ENCODE assay signal across 9 cellular contexts in the genomic region with DNA sequence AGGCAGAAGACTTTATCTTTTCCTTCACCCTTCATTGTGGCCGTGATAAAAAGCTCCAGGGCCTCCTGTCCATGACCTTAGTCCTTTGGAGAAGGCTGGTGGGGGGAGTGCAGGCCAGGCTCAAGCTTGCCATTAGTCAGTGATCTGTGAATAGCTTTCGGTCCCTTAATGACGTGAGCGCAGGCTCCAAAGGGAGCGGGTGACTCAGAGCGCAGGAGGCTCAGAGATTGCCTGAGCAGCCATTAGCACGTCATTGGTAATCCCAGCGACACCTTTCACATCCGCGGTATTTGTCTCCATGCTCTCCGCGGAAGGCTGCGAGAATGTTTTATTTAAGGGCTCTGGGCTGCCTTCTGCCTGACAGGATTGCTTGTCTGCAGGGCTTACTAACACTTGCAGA.
A peak's percentile ranks its signal among the peaks of the same experiment; 100 is the strongest.
DNase-seq lines count a peak whose midpoint lies in the region; ATAC-seq and TF ChIP-seq lines count a peak whose summit lies in the region.
"Had no signal": no experiment of that assay in that cellular context is flagged by ENCODE, and none has a peak within 500 bp of the region (broad histone marks: within the 10 kb centered on the region; RNA-seq: fewer than 3 reads in every experiment).

No MANE protein-coding gene starts in this region.

- peaks cover 7 to 16% of the 10 kb centered on the region in 2 donors for H3K4me1 ChIP-seq in thoracic aorta (ENCODE audit: control insufficient read depth in 1 of 2, low read depth in 2 of 2)

- no peaks in the 10 kb centered on the region for H3K27me3 ChIP-seq in thoracic aorta (replicated peaks; ENCODE audit: insufficient read depth)

- no peak for TF ChIP-seq CTCF in thoracic aorta (IDR thresholded peaks at IDR 0.05)
- TF ChIP-seq CTCF in natural killer cell (IDR thresholded peaks at IDR 0.05), result no peak

- no peak overlapping the region for H3K27ac Mint-ChIP-seq in natural killer cell
- H3K27ac Mint-ChIP-seq: CD4-positive, CD25-positive, alpha-beta regulatory T cell had no signal

- peak overlapping the region; percentile 63 for H3K4me3 ChIP-seq in thoracic aorta

- peak overlapping the region; percentile 44 to 71 for H3K27ac ChIP-seq in thoracic aorta

- H3K4me1 Mint-ChIP-seq in natural killer cell, result no peaks in the 10 kb centered on the region
- H3K4me1 Mint-ChIP-seq: CD4-positive, CD25-positive, alpha-beta regulatory T cell had no signal

- H3K36me3 ChIP-seq in thoracic aorta, result no peaks in the 10 kb centered on the region

- H3K36me3 Mint-ChIP-seq in natural killer cell, result no peaks in the 10 kb centered on the region
- H3K36me3 Mint-ChIP-seq: CD4-positive, CD25-positive, alpha-beta regulatory T cell had no signal

- H3K9me3 Mint-ChIP-seq in natural killer cell, result peaks cover 7 to 9% of the 10 kb centered on the region in 2 donors

- no peaks in the 10 kb centered on the region for H3K27me3 Mint-ChIP-seq in natural killer cell (ENCODE audit: low read depth in 2 of 2)
- H3K27me3 Mint-ChIP-seq: CD4-positive, CD25-positive, alpha-beta regulatory T cell had no signal

- no peak overlapping the region for H3K4me3 Mint-ChIP-seq in natural killer cell
- H3K4me3 Mint-ChIP-seq: CD4-positive, CD25-positive, alpha-beta regulatory T cell had no signal

- intact Hi-C loops in left colon (cut with DNase I, micrococcal nuclease), result no loop called here
- intact Hi-C loops in natural killer cell (cut with micrococcal nuclease), result no loop called here

- H3K9me3 ChIP-seq in thoracic aorta, result no peaks in the 10 kb centered on the region

- DNase-seq in stimulated activated CD4-positive, alpha-beta T cell treated with anti-CD3 and anti-CD28 coated beads, Interleukin-15, amount 100 ng/mL, for 24 hours, result peak; percentile 2
- no peak for DNase-seq in stimulated activated CD4-positive, alpha-beta T cell treated with anti-CD3 and anti-CD28 coated beads, Interleukin-2, amount 100 ng/mL, for 24 hours
- DNase-seq in dermis blood vessel endothelial cell (peak; percentile 93), left colon (peak; percentile 22 to 23), thoracic aorta (ENCODE audit: low spot score) (peak; percentile 60), natural killer cell (no peak)
- DNase-seq in stimulated activated CD4-positive, alpha-beta T cell treated with anti-CD3 and anti-CD28 coated beads, Interleukin-12 subunit alpha, Interleukin-12 subunit beta, amount 100 ng/mL, for 4 hours, result no peak
- DNase-seq: CD4-positive, CD25-positive, alpha-beta regulatory T cell had no signal

- ATAC-seq in left colon, result no peak
- peak; percentile 98 for ATAC-seq in thoracic aorta (ENCODE audit: insufficient number of reproducible peaks, low FRiP score, low read depth)
- ATAC-seq in HG03469 (IDR thresholded peaks at IDR 0.05; ENCODE audit: unreplicated experiment), result no peak
- ATAC-seq in natural killer cell, result no peak

Comparison
In these comparisons a context has a peak if more than half of its experiments do, and no peak if none do; other contexts are left out.
1. DNase-seq: peak in stimulated activated CD4-positive, alpha-beta T cell treated with anti-CD3 and anti-CD28 coated beads, Interleukin-15, amount 100 ng/mL, for 24 hours (single experiment), dermis blood vessel endothelial cell (single experiment), left colon (2 of 2) and thoracic aorta (single experiment); none in stimulated activated CD4-positive, alpha-beta T cell treated with anti-CD3 and anti-CD28 coated beads, Interleukin-2, amount 100 ng/mL, for 24 hours (0 of 2), stimulated activated CD4-positive, alpha-beta T cell treated with anti-CD3 and anti-CD28 coated beads, Interleukin-12 subunit alpha, Interleukin-12 subunit beta, amount 100 ng/mL, for 4 hours (single experiment) and natural killer cell (single experiment).